In genomic region chr17:61352771-61353170, GRCh38 we compare ENCODE assay signal across 1 cellular context.
TF ChIP-seq lines count a peak whose summit lies in the region.

No MANE protein-coding gene starts in this region.

TF ChIP-seq in HepG2, 621 proteins besides CTCF, POLR2A, EP300 and RAD21 (continued from another document):
- TF ChIP-seq ZNF687 (CRISPR knock-in tag; IDR thresholded peaks at IDR 0.05): peak; percentile 59
- TF ChIP-seq SALL1 (CRISPR knock-in tag; IDR thresholded peaks at IDR 0.05): peak; percentile 58
- peak; percentile 80; the same call in 1 of the 2 replicates for TF ChIP-seq ZBTB38 (CRISPR knock-in tag; IDR thresholded peaks at IDR 0.05)
- TF ChIP-seq ZFX (CRISPR knock-in tag; IDR thresholded peaks at IDR 0.05; ENCODE audit: low read depth): peak; percentile 46; the same call in 1 of the 2 replicates
- peak; percentile 97 for TF ChIP-seq ZBTB33 (CRISPR knock-in tag; IDR thresholded peaks at IDR 0.05)
- no peak for TF ChIP-seq GFI1 (CRISPR knock-in tag; IDR thresholded peaks at IDR 0.05; ENCODE audit: borderline replicate concordance)
- 0 out of 2 replicates have a peak, but pooled peaks have one; percentile 27 for TF ChIP-seq ZNF574 (CRISPR knock-in tag; IDR thresholded peaks at IDR 0.05)
- TF ChIP-seq ZFY (CRISPR knock-in tag; IDR thresholded peaks at IDR 0.05): peak; percentile 33; the same call in 1 of the 2 replicates
TF ChIP-seq in HepG2: peak in this region for 8.
